ENCODE assay signal across 20 cellular contexts in the genomic region with DNA sequence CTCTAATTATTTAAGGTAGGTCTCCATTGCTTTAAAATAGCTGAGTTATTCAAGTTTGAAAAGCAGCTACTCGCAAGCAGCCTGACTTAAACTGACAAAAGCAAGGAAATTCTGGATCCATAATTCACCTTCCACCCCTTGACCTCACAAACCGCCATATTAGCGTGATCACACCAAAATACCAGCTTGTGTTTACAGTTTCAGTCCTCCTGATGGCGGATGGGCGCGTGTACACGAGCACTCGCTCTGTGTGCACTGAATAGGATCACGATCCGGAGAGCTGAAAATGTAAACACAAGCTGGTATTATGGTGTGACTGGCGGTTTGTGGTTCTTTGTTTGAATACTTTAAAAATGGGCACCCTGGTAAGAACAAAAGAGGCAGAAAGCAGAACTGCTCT.
"Had no signal": no experiment of that assay in that cellular context is flagged by ENCODE, and none has a peak within 500 bp of the region (broad histone marks: within the 10 kb centered on the region; RNA-seq: fewer than 3 reads in every experiment).

No MANE protein-coding gene starts in this region.

- H3K27me3 Mint-ChIP-seq: activated T-helper 17 cell treated with anti-CD3 and anti-CD28 coated beads, Interleukin-2, amount 50 U/mL, for 72 hours; memory B cell; stimulated activated memory B cell treated with anti-CD40 and anti-IgM and Interleukin-4, amounts not matched to agents 10 μg/mL and 1 μg/mL and 100 μg/mL, for 72 hours had no signal

- H3K4me1 ChIP-seq: ascending aorta, breast epithelium, uterus had no signal

- H3K36me3 Mint-ChIP-seq: memory B cell; naive thymus-derived CD8-positive, alpha-beta T cell; stimulated activated memory B cell treated with anti-CD40 and anti-IgM and Interleukin-4, amounts not matched to agents 10 μg/mL and 1 μg/mL and 100 μg/mL, for 72 hours had no signal

- H3K4me1 Mint-ChIP-seq: activated T-helper 17 cell treated with anti-CD3 and anti-CD28 coated beads, Interleukin-2, amount 50 U/mL, for 72 hours; memory B cell; naive thymus-derived CD8-positive, alpha-beta T cell; stimulated activated memory B cell treated with anti-CD40 and anti-IgM and Interleukin-4, amounts not matched to agents 10 μg/mL and 1 μg/mL and 100 μg/mL, for 72 hours had no signal

- H3K36me3 ChIP-seq: ascending aorta, breast epithelium, thyroid gland, uterus had no signal

- H3K9me3 ChIP-seq: ascending aorta, breast epithelium, thyroid gland, uterus had no signal

- H3K4me3 Mint-ChIP-seq: activated naive CD4-positive, alpha-beta T cell treated with anti-CD3 and anti-CD28 coated beads for 36 hours; activated T-helper 17 cell treated with anti-CD3 and anti-CD28 coated beads, Interleukin-2, amount 50 U/mL, for 72 hours; memory B cell; naive thymus-derived CD8-positive, alpha-beta T cell; stimulated activated memory B cell treated with anti-CD40 and anti-IgM and Interleukin-4, amounts not matched to agents 10 μg/mL and 1 μg/mL and 100 μg/mL, for 72 hours had no signal

- H3K27me3 ChIP-seq: ascending aorta, breast epithelium, thyroid gland had no signal

- H3K4me3 ChIP-seq: ascending aorta, breast epithelium, thyroid gland, uterus had no signal

- H3K9me3 Mint-ChIP-seq: activated naive CD4-positive, alpha-beta T cell treated with anti-CD3 and anti-CD28 coated beads for 36 hours; activated T-helper 17 cell treated with anti-CD3 and anti-CD28 coated beads, Interleukin-2, amount 50 U/mL, for 72 hours; memory B cell; naive thymus-derived CD8-positive, alpha-beta T cell; stimulated activated memory B cell treated with anti-CD40 and anti-IgM and Interleukin-4, amounts not matched to agents 10 μg/mL and 1 μg/mL and 100 μg/mL, for 72 hours had no signal

- H3K27ac ChIP-seq: ascending aorta, breast epithelium, thyroid gland, uterus, VCaP had no signal

- DNase-seq: activated CD4-positive, alpha-beta T cell treated with anti-CD3 and anti-CD28 coated beads for 1 hour; activated CD4-positive, alpha-beta T cell treated with anti-CD3 and anti-CD28 coated beads, Interleukin-2, amount 50 U/mL, for 4 hours; activated naive CD4-positive, alpha-beta T cell treated with anti-CD3 and anti-CD28 coated beads for 36 hours; cerebellar nuclear complex; effector CD8-positive, alpha-beta T cell; foreskin fibroblast; glutamatergic neuron; hypothalamus; left ventricle myocardium superior; naive thymus-derived CD8-positive, alpha-beta T cell; stimulated activated CD4-positive, alpha-beta T cell treated with anti-CD3 and anti-CD28 coated beads, Interleukin-12 subunit alpha, Interleukin-12 subunit beta, amount 100 ng/mL, for 4 hours; stimulated activated CD4-positive, alpha-beta T cell treated with anti-CD3 and anti-CD28 coated beads, Interleukin-2, amount 100 ng/mL, for 24 hours; thyroid gland; uterus had no signal

- H3K27ac Mint-ChIP-seq: activated naive CD4-positive, alpha-beta T cell treated with anti-CD3 and anti-CD28 coated beads for 36 hours; activated T-helper 17 cell treated with anti-CD3 and anti-CD28 coated beads, Interleukin-2, amount 50 U/mL, for 72 hours; memory B cell; naive thymus-derived CD8-positive, alpha-beta T cell; stimulated activated memory B cell treated with anti-CD40 and anti-IgM and Interleukin-4, amounts not matched to agents 10 μg/mL and 1 μg/mL and 100 μg/mL, for 72 hours had no signal

- ATAC-seq: activated T-helper 17 cell treated with anti-CD3 and anti-CD28 coated beads, Interleukin-2, amount 50 U/mL, for 72 hours; left ventricle myocardium superior; naive thymus-derived CD8-positive, alpha-beta T cell; stimulated activated memory B cell treated with anti-CD40 and anti-IgM and Interleukin-4, amounts not matched to agents 10 μg/mL and 1 μg/mL and 100 μg/mL, for 72 hours had no signal
